Comparison of ENCODE assay signal across 37 cellular contexts in the genomic region with DNA sequence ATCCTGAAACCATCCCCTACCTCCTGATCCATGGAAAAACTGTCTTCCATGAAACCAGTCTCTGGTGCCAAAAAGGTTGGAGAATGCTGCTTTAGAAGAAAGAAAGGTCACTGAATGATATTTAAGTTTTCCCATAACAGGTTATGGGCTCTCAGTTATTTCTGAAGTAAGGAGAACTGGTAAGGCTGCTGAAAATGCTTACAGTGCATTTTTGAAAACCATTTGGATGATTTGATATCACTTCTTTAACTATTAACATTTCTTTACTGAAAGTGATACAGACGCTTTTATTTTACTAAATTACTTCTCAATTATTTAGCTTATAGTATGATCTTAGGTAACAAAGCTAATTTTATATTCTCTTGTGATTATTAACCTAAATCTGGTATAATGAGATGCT.
"Had no signal": no experiment of that assay in that cellular context is flagged by ENCODE, and none has a peak within 500 bp of the region (broad histone marks: within the 10 kb centered on the region; RNA-seq: fewer than 3 reads in every experiment).

No MANE protein-coding gene starts in this region.

- H3K4me3 ChIP-seq: ascending aorta, cardiac muscle cell had no signal

- H3K27ac ChIP-seq: ascending aorta, cardiac muscle cell, VCaP had no signal

- H3K36me3 Mint-ChIP-seq: activated CD4-positive, alpha-beta memory T cell treated with anti-CD3 and anti-CD28 coated beads for 36 hours; activated CD8-positive, alpha-beta memory T cell treated with anti-CD3 and anti-CD28 coated beads, Interleukin-2, amount 10 ng/mL, durations not matched to agents 7 days and 5 days; activated naive CD4-positive, alpha-beta T cell treated with anti-CD3 and anti-CD28 coated beads, Interleukin-2, amount 10 ng/mL, durations not matched to agents 7 days and 5 days; activated naive CD4-positive, alpha-beta T cell treated with anti-CD3 and anti-CD28 coated beads, Interleukin-2, amount 50 U/mL, for 24 hours; activated naive CD8-positive, alpha-beta T cell; activated naive CD8-positive, alpha-beta T cell treated with anti-CD3 and anti-CD28 coated beads, Interleukin-2, amount 10 ng/mL, durations not matched to agents 7 days and 5 days had no signal

- H3K9me3 ChIP-seq: ascending aorta had no signal

- H3K4me1 ChIP-seq: ascending aorta had no signal

- H3K36me3 ChIP-seq: ascending aorta, cardiac muscle cell had no signal

- H3K27me3 Mint-ChIP-seq: activated B cell treated with CpG ODN at 0.5 μM for 24 hours; activated CD4-positive, alpha-beta memory T cell treated with anti-CD3 and anti-CD28 coated beads for 36 hours; activated CD4-positive, alpha-beta T cell treated with anti-CD3 and anti-CD28 coated beads, Interleukin-2, amount 10 ng/mL, durations not matched to agents 24 days and 14 days; activated CD8-positive, alpha-beta memory T cell treated with anti-CD3 and anti-CD28 coated beads, Interleukin-2, amount 10 ng/mL, durations not matched to agents 7 days and 5 days; activated naive CD4-positive, alpha-beta T cell treated with anti-CD3 and anti-CD28 coated beads, Interleukin-2, amount 10 ng/mL, durations not matched to agents 7 days and 5 days; activated naive CD4-positive, alpha-beta T cell treated with anti-CD3 and anti-CD28 coated beads, Interleukin-2, amount 50 U/mL, for 24 hours; activated naive CD8-positive, alpha-beta T cell; activated naive CD8-positive, alpha-beta T cell treated with anti-CD3 and anti-CD28 coated beads, Interleukin-2, amount 10 ng/mL, durations not matched to agents 7 days and 5 days; activated naive CD8-positive, alpha-beta T cell treated with anti-CD3 and anti-CD28 coated beads, Interleukin-2, amount 50 U/mL, for 24 hours; activated T-cell treated with anti-CD3 and anti-CD28 coated beads, Interleukin-2, amount 50 U/mL, for 24 hours; central memory CD8-positive, alpha-beta T cell had no signal

- H3K4me1 Mint-ChIP-seq: activated B cell treated with CpG ODN at 0.5 μM for 24 hours; activated CD4-positive, alpha-beta T cell treated with anti-CD3 and anti-CD28 coated beads, Interleukin-2, amount 10 ng/mL, durations not matched to agents 24 days and 14 days; activated CD8-positive, alpha-beta memory T cell treated with anti-CD3 and anti-CD28 coated beads, Interleukin-2, amount 10 ng/mL, durations not matched to agents 7 days and 5 days; activated naive CD4-positive, alpha-beta T cell treated with anti-CD3 and anti-CD28 coated beads, Interleukin-2, amount 10 ng/mL, durations not matched to agents 7 days and 5 days; activated naive CD4-positive, alpha-beta T cell treated with anti-CD3 and anti-CD28 coated beads, Interleukin-2, amount 50 U/mL, for 24 hours; activated naive CD8-positive, alpha-beta T cell treated with anti-CD3 and anti-CD28 coated beads, Interleukin-2, amount 10 ng/mL, durations not matched to agents 7 days and 5 days; activated naive CD8-positive, alpha-beta T cell treated with anti-CD3 and anti-CD28 coated beads, Interleukin-2, amount 50 U/mL, for 24 hours; brain; central memory CD8-positive, alpha-beta T cell had no signal

- DNase-seq: activated B cell treated with CpG ODN at 0.5 μM for 24 hours; activated CD4-positive, alpha-beta memory T cell treated with anti-CD3 and anti-CD28 coated beads for 36 hours; activated CD4-positive, alpha-beta T cell treated with anti-CD3 and anti-CD28 coated beads for 4 hours; activated CD4-positive, alpha-beta T cell treated with anti-CD3 and anti-CD28 coated beads, Interleukin-2, amount 10 ng/mL, durations not matched to agents 24 days and 14 days; activated CD4-positive, alpha-beta T cell treated with anti-CD3 and anti-CD28 coated beads, Interleukin-2, amount 50 U/mL, for 1 hour; activated CD4-positive, alpha-beta T cell treated with anti-CD3 and anti-CD28 coated beads, Interleukin-2, amount 50 U/mL, for 4 hours; activated CD4-positive, CD25-positive, alpha-beta regulatory T cell treated with anti-CD3 and anti-CD28 coated beads, Interleukin-2, amount 50 U/mL, for 72 hours; activated CD8-positive, alpha-beta memory T cell treated with anti-CD3 and anti-CD28 coated beads for 24 hours; activated CD8-positive, alpha-beta memory T cell treated with anti-CD3 and anti-CD28 coated beads, Interleukin-2, amount 10 ng/mL, durations not matched to agents 7 days and 5 days; activated CD8-positive, alpha-beta memory T cell treated with anti-CD3 and anti-CD28 coated beads, Interleukin-2, amount 50 U/mL, for 48 hours; activated CD8-positive, alpha-beta T cell treated with anti-CD3 and anti-CD28 coated beads, Interleukin-2, amount 10 ng/mL, durations not matched to agents 7 days and 5 days; activated effector memory CD4-positive, alpha-beta T cell treated with Interleukin-2 at 50 U/mL for 16 hours; activated gamma-delta T cell; activated naive CD4-positive, alpha-beta T cell treated with anti-CD3 and anti-CD28 coated beads, Interleukin-2, amount 10 ng/mL, durations not matched to agents 7 days and 5 days; activated naive CD4-positive, alpha-beta T cell treated with Interleukin-2 at 50 U/mL for 16 hours; activated naive CD8-positive, alpha-beta T cell treated with anti-CD3 and anti-CD28 coated beads, Interleukin-2, amount 10 ng/mL, durations not matched to agents 7 days and 5 days; activated naive CD8-positive, alpha-beta T cell treated with anti-CD3 and anti-CD28 coated beads, Interleukin-2, amount 50 U/mL, for 24 hours; activated T-cell treated with anti-CD3 and anti-CD28 coated beads, Interleukin-2, amount 50 U/mL, for 24 hours; activated T-cell treated with anti-CD3 and anti-CD28 coated beads, Interleukin-2, amount 50 U/mL, for 48 hours; amygdala; anterior cingulate cortex; caudate nucleus; cerebellar nuclear complex; T-helper 2 cell; T-helper 9 cell had no signal

- ATAC-seq: activated CD8-positive, alpha-beta memory T cell treated with anti-CD3 and anti-CD28 coated beads, Interleukin-2, amount 10 ng/mL, durations not matched to agents 7 days and 5 days; activated CD8-positive, alpha-beta T cell treated with anti-CD3 and anti-CD28 coated beads, Interleukin-2, amount 10 ng/mL, durations not matched to agents 7 days and 5 days; activated naive CD8-positive, alpha-beta T cell treated with anti-CD3 and anti-CD28 coated beads, Interleukin-2, amount 50 U/mL, for 24 hours had no signal

- FAIRE-seq: bronchial epithelial cell, TTC549 had no signal

- H3K27ac Mint-ChIP-seq: activated B cell treated with CpG ODN at 0.5 μM for 24 hours; activated CD4-positive, alpha-beta memory T cell treated with anti-CD3 and anti-CD28 coated beads for 36 hours; activated CD4-positive, alpha-beta T cell treated with anti-CD3 and anti-CD28 coated beads, Interleukin-2, amount 10 ng/mL, durations not matched to agents 24 days and 14 days; activated CD8-positive, alpha-beta memory T cell treated with anti-CD3 and anti-CD28 coated beads, Interleukin-2, amount 10 ng/mL, durations not matched to agents 7 days and 5 days; activated CD8-positive, alpha-beta T cell treated with anti-CD3 and anti-CD28 coated beads, Interleukin-2, amount 10 ng/mL, durations not matched to agents 7 days and 5 days; activated naive CD4-positive, alpha-beta T cell treated with anti-CD3 and anti-CD28 coated beads, Interleukin-2, amount 10 ng/mL, durations not matched to agents 7 days and 5 days; activated naive CD4-positive, alpha-beta T cell treated with anti-CD3 and anti-CD28 coated beads, Interleukin-2, amount 50 U/mL, for 24 hours; activated naive CD8-positive, alpha-beta T cell; activated naive CD8-positive, alpha-beta T cell treated with anti-CD3 and anti-CD28 coated beads, Interleukin-2, amount 10 ng/mL, durations not matched to agents 7 days and 5 days; activated naive CD8-positive, alpha-beta T cell treated with anti-CD3 and anti-CD28 coated beads, Interleukin-2, amount 50 U/mL, for 24 hours; activated T-cell treated with anti-CD3 and anti-CD28 coated beads, Interleukin-2, amount 50 U/mL, for 24 hours; activated T-helper 2 cell treated with anti-CD3 and anti-CD28 coated beads, Interferon-gamma antibody, Interleukin-2, Interleukin-4, amounts not matched to agents 10 μg/mL and 5 μg/mL and 100 μg/mL, durations not matched to agents 14 hours and 24 hours and 36 hours; brain; T-helper 1 cell treated with Interleukin-12 subunit alpha and Interleukin-12 subunit beta and Interleukin-4 antibody, amounts not matched to agents 30 μg/mL and 1 μg/mL, for 36 hours; T-helper 2 cell treated with Interferon-gamma antibody and Interleukin-4, amounts not matched to agents 5 μg/mL and 100 μg/mL, for 36 hours had no signal

- H3K27me3 ChIP-seq: ascending aorta, cardiac muscle cell had no signal

- H3K4me3 Mint-ChIP-seq: activated B cell treated with CpG ODN at 0.5 μM for 24 hours; activated CD4-positive, alpha-beta memory T cell treated with anti-CD3 and anti-CD28 coated beads for 36 hours; activated CD4-positive, alpha-beta T cell treated with anti-CD3 and anti-CD28 coated beads, Interleukin-2, amount 10 ng/mL, durations not matched to agents 24 days and 14 days; activated CD8-positive, alpha-beta memory T cell treated with anti-CD3 and anti-CD28 coated beads, Interleukin-2, amount 10 ng/mL, durations not matched to agents 7 days and 5 days; activated CD8-positive, alpha-beta T cell treated with anti-CD3 and anti-CD28 coated beads, Interleukin-2, amount 10 ng/mL, durations not matched to agents 7 days and 5 days; activated naive CD4-positive, alpha-beta T cell treated with anti-CD3 and anti-CD28 coated beads, Interleukin-2, amount 10 ng/mL, durations not matched to agents 7 days and 5 days; activated naive CD4-positive, alpha-beta T cell treated with anti-CD3 and anti-CD28 coated beads, Interleukin-2, amount 50 U/mL, for 24 hours; activated naive CD8-positive, alpha-beta T cell; activated naive CD8-positive, alpha-beta T cell treated with anti-CD3 and anti-CD28 coated beads, Interleukin-2, amount 10 ng/mL, durations not matched to agents 7 days and 5 days; activated naive CD8-positive, alpha-beta T cell treated with anti-CD3 and anti-CD28 coated beads, Interleukin-2, amount 50 U/mL, for 24 hours; activated T-cell treated with anti-CD3 and anti-CD28 coated beads, Interleukin-2, amount 50 U/mL, for 24 hours; brain; central memory CD8-positive, alpha-beta T cell; T-helper 1 cell treated with Interleukin-12 subunit alpha and Interleukin-12 subunit beta and Interleukin-4 antibody, amounts not matched to agents 30 μg/mL and 1 μg/mL, for 36 hours; T-helper 2 cell treated with Interferon-gamma antibody and Interleukin-4, amounts not matched to agents 5 μg/mL and 100 μg/mL, for 36 hours had no signal
